In the genomic region with DNA sequence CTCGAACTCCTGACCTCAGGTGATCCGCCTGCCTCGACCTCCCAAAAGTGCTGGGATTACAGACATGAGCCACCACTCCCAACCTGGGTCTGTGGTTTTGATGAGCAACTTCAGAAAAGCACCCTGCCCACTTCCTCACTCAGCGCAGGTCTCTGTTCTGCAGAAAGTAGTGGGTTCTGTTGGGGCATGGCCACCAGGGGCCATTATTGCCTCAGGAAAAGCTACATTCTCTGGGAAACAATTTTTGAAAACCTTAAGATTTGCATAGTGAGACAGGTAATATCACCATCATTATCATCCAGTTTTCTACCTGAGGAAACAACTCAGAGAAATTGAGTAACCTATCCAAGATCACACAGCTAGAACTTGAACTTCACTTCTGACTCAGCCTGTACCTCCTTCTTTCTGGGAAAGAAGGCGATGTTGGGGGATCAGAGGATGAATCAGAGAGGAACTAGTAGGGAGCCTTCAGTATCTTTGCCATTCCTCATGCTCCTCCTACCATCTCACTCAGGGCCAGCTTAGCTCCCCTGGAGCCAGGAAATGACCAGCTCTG, we compare ENCODE assay signal across 9 cellular contexts. TPM values are rescaled to one million over a fixed set of nuclear protein-coding genes. Genes with fewer than 3 reads are reported as not detected.
A peak's percentile ranks its signal among the peaks of the same experiment; 100 is the strongest.
DNase-seq lines count a peak whose midpoint lies in the region; ATAC-seq and TF ChIP-seq lines count a peak whose summit lies in the region.
"Had no signal": no experiment of that assay in that cellular context is flagged by ENCODE, and none has a peak within 500 bp of the region (broad histone marks: within the 10 kb centered on the region; RNA-seq: fewer than 3 reads in every experiment).

No MANE protein-coding gene starts in this region.

- H3K27me3 ChIP-seq in lung (ENCODE audit: control insufficient read depth, insufficient read depth): no peaks in the 10 kb centered on the region

- peaks cover 20% of the 10 kb centered on the region for H3K4me1 Mint-ChIP-seq in activated CD8-positive, alpha-beta T cell treated with anti-CD3 and anti-CD28 coated beads for 36 hours (ENCODE audit: low read depth)

- peak; percentile 25 for DNase-seq in NK-92 treated with Interleukin-12 subunit alpha and Interleukin-12 subunit beta, amount 100 ng/mL, for 24 hours (lab: John Stamatoyannopoulos, UW)
- DNase-seq in NK-92 (lab: John Stamatoyannopoulos, UW; ENCODE audit: unreplicated experiment) (no peak), HS-5 (ENCODE audit: low read depth) (peak; percentile 69), lung (ENCODE audit: low spot score) (no peak), dedifferentiated amniotic fluid mesenchymal stem cell (ENCODE audit: extremely low spot score) (no peak), GM13977 (ENCODE audit: low spot score) (no peak), iPS-NIHi7 (ENCODE audit: extremely low spot score) (no peak)
- peak; percentile 65 for DNase-seq in activated CD8-positive, alpha-beta T cell treated with anti-CD3 and anti-CD28 coated beads for 36 hours
- DNase-seq: nephron progenitor cell had no signal

- CTCF ChIA-PET in activated CD8-positive, alpha-beta T cell treated with anti-CD3 and anti-CD28 coated beads for 36 hours (lab: Charles Lee): interaction anchor here (0.6 to 13.3 kb wide), 13 partner anchors 21 to 244 kb away, joined by 3 to 396 read pairs (median 8); partner anchors contain the start of genes CRABP2, ISG20L2, METTL25B and NTRK1

- in situ Hi-C loops in GM13977 (cut with MboI; ENCODE audit: low pct_unique_long_range_greater_than_20kb, low sequenced_read_pairs, unreplicated experiment): no loop called here

- peak; percentile 79 for ATAC-seq in activated CD8-positive, alpha-beta T cell treated with anti-CD3 and anti-CD28 coated beads for 36 hours
- ATAC-seq in lung (ENCODE audit: insufficient read depth, low FRiP score): peak; percentile 17

- no peaks in the 10 kb centered on the region for H3K36me3 ChIP-seq in lung (ENCODE audit: control insufficient read depth in 2 of 2, insufficient read depth in 2 of 2, low read length in 2 of 2)

- no peaks in the 10 kb centered on the region for H3K9me3 ChIP-seq in lung (ENCODE audit: control insufficient read depth in 2 of 2, insufficient read depth in 1 of 2, low read length in 1 of 2)

- TF ChIP-seq CTCF in activated CD8-positive, alpha-beta T cell treated with anti-CD3 and anti-CD28 coated beads for 36 hours (IDR thresholded peaks at IDR 0.05): peak; percentile 21
- no peak for TF ChIP-seq CTCF in lung (IDR thresholded peaks at IDR 0.05; ENCODE audit: control extremely low read depth, extremely low read depth)
- no peak for TF ChIP-seq CTCF in GM13977 (IDR thresholded peaks at IDR 0.05; ENCODE audit: extremely low read depth, insufficient read depth, missing control alignments)

- no peaks in the 10 kb centered on the region for H3K36me3 Mint-ChIP-seq in activated CD8-positive, alpha-beta T cell treated with anti-CD3 and anti-CD28 coated beads for 36 hours (ENCODE audit: low read depth)

- intact Hi-C loops in activated CD8-positive, alpha-beta T cell treated with anti-CD3 and anti-CD28 coated beads for 36 hours (cut with micrococcal nuclease): loop anchor here (2.0 to 10.0 kb wide), 2 partner anchors 40 to 210 kb away; partner anchors contain the start of gene PEAR1

- H3K4me3 Mint-ChIP-seq in activated CD8-positive, alpha-beta T cell treated with anti-CD3 and anti-CD28 coated beads for 36 hours: no peak overlapping the region
- H3K4me3 Mint-ChIP-seq: nephron progenitor cell had no signal

- no peak overlapping the region for H3K4me3 ChIP-seq in lung

- no peaks in the 10 kb centered on the region for H3K9me3 Mint-ChIP-seq in activated CD8-positive, alpha-beta T cell treated with anti-CD3 and anti-CD28 coated beads for 36 hours
- H3K9me3 Mint-ChIP-seq: nephron progenitor cell had no signal

- H3K27ac ChIP-seq in lung (ENCODE audit: low read depth in 1 of 2, low read length in 1 of 2): no peak overlapping the region

- no peak overlapping the region for H3K27ac Mint-ChIP-seq in activated CD8-positive, alpha-beta T cell treated with anti-CD3 and anti-CD28 coated beads for 36 hours
- H3K27ac Mint-ChIP-seq: nephron progenitor cell had no signal

- WGBS in lung, 2 donors: 71 to 76% methylated on average over 5 of the region's 5 CpGs

- POLR2A ChIA-PET in activated CD8-positive, alpha-beta T cell treated with anti-CD3 and anti-CD28 coated beads for 36 hours (lab: Charles Lee): interaction anchor here (0.6 to 1.6 kb wide), 4 partner anchors 14 to 55 kb away, joined by 3 to 4 read pairs (median 3); no protein-coding TSS in a partner anchor

- H3K27me3 Mint-ChIP-seq in activated CD8-positive, alpha-beta T cell treated with anti-CD3 and anti-CD28 coated beads for 36 hours: peaks cover 27% of the 10 kb centered on the region

- peaks cover 0 to 2% of the 10 kb centered on the region in 2 donors for H3K4me1 ChIP-seq in lung (ENCODE audit: control insufficient read depth in 2 of 2, insufficient read depth in 2 of 2, low read length in 2 of 2)

RNA-seq across cellular contexts. Expression of gene NES, which starts 7.1 kb away (rescaled TPM):
- total RNA-seq in activated CD8-positive, alpha-beta T cell treated with anti-CD3 and anti-CD28 coated beads for 36 hours: not detected
- 10 to 100 TPM; 37.3 to 57.4 TPM for total RNA-seq in lung
- 10 to 100 TPM; 17.6 to 31.1 TPM for polyA plus RNA-seq in lung

RNA-seq across cellular contexts. Expression of gene CRABP2, which starts 21.1 kb away (rescaled TPM):
- under 1 TPM; 0.78 to 0.90 TPM for total RNA-seq in activated CD8-positive, alpha-beta T cell treated with anti-CD3 and anti-CD28 coated beads for 36 hours
- 10 to 100 TPM in 1 of 2 donors, 1 to 10 TPM in 1; 5.8 to 13.6 TPM for total RNA-seq in lung
- polyA plus RNA-seq in lung: 1 to 10 TPM; 1.3 to 4.0 TPM

RNA-seq across cellular contexts. Expression of gene BCAN, which starts 42.4 kb away (rescaled TPM):
- not detected for total RNA-seq in activated CD8-positive, alpha-beta T cell treated with anti-CD3 and anti-CD28 coated beads for 36 hours
- total RNA-seq in lung: 1 to 10 TPM in 1 of 2 donors, under 1 TPM in 1; 0.18 to 1.1 TPM
- under 1 TPM; 0.05 to 0.06 TPM for polyA plus RNA-seq in lung

RNA-seq across cellular contexts. Expression of gene METTL25B, which starts 44.0 kb away (rescaled TPM):
- total RNA-seq in activated CD8-positive, alpha-beta T cell treated with anti-CD3 and anti-CD28 coated beads for 36 hours: 10 to 100 TPM; 32.3 to 32.5 TPM
- total RNA-seq in lung: 10 to 100 TPM; 24.4 to 34.9 TPM
- 10 to 100 TPM; 28.3 to 42.6 TPM for polyA plus RNA-seq in lung

RNA-seq across cellular contexts. Expression of gene ISG20L2, which starts 44.3 kb away (rescaled TPM):
- 10 to 100 TPM; 40.6 to 44.5 TPM for total RNA-seq in activated CD8-positive, alpha-beta T cell treated with anti-CD3 and anti-CD28 coated beads for 36 hours
- total RNA-seq in lung: 10 to 100 TPM; 11.3 to 26.3 TPM
- 10 to 100 TPM in 1 of 2 donors, 1 to 10 TPM in 1; 9.3 to 24.2 TPM for polyA plus RNA-seq in lung

Comparison
In these comparisons a context has a peak if more than half of its experiments do, and no peak if none do; other contexts are left out.
1. DNase-seq: peak in NK-92 treated with Interleukin-12 subunit alpha and Interleukin-12 subunit beta, amount 100 ng/mL, for 24 hours (single experiment), HS-5 (single experiment) and activated CD8-positive, alpha-beta T cell treated with anti-CD3 and anti-CD28 coated beads for 36 hours (single experiment); none in NK-92 (single experiment), lung (single experiment), dedifferentiated amniotic fluid mesenchymal stem cell (single experiment), GM13977 (single experiment) and iPS-NIHi7 (single experiment).
2. RNA of gene NES, which starts 7.1 kb away (total RNA-seq): 37.3 to 57.4 TPM in lung; not detected in activated CD8-positive, alpha-beta T cell treated with anti-CD3 and anti-CD28 coated beads for 36 hours; every median in the first group is over 10 times any median in the second.